In genomic region chr1:101388904-101389546, GRCh38 we compare ENCODE assay signal across 8 cellular contexts.
DNase-seq lines count a peak whose midpoint lies in the region; ATAC-seq and TF ChIP-seq lines count a peak whose summit lies in the region.

No MANE protein-coding gene starts in this region.

- CTCF ChIA-PET in activated CD4-positive, alpha-beta memory T cell treated with anti-CD3 and anti-CD28 coated beads for 36 hours (lab: Charles Lee), result interaction anchor here (0.7 kb wide), 1 partner anchor 79 kb away, joined by 3 read pairs; no protein-coding TSS in a partner anchor
- CTCF ChIA-PET in WTC11 (lab: Charles Lee), result interaction anchor here (1.4 kb wide), 1 partner anchor 79 kb away, joined by 4 read pairs; no protein-coding TSS in a partner anchor

- POLR2A ChIA-PET in activated CD4-positive, alpha-beta memory T cell treated with anti-CD3 and anti-CD28 coated beads for 36 hours (lab: Charles Lee), result interaction anchor here (0.6 kb wide), 1 partner anchor 18 kb away, joined by 3 read pairs; no protein-coding TSS in a partner anchor
- POLR2A ChIA-PET in WTC11 (lab: Charles Lee), result no interaction called here

- peak overlapping the region; percentile 46 for H3K27ac Mint-ChIP-seq in activated CD4-positive, alpha-beta memory T cell treated with anti-CD3 and anti-CD28 coated beads for 36 hours
- no peak overlapping the region for H3K27ac Mint-ChIP-seq in WTC11

- H3K4me1 Mint-ChIP-seq in activated CD4-positive, alpha-beta memory T cell treated with anti-CD3 and anti-CD28 coated beads for 36 hours (ENCODE audit: low read depth), result peaks cover 7% of the 10 kb centered on the region
- peaks cover 6% of the 10 kb centered on the region; the same call in 1 of the 2 replicates for H3K4me1 Mint-ChIP-seq in WTC11

- no peaks in the 10 kb centered on the region for H3K9me3 Mint-ChIP-seq in activated CD4-positive, alpha-beta memory T cell treated with anti-CD3 and anti-CD28 coated beads for 36 hours
- H3K9me3 Mint-ChIP-seq in WTC11, result peaks cover 36% of the 10 kb centered on the region

- no peak overlapping the region for H3K4me3 ChIP-seq in foreskin fibroblast (ENCODE audit: low read depth in 1 of 2, low read length in 2 of 2)

- H3K27me3 Mint-ChIP-seq in activated CD4-positive, alpha-beta memory T cell treated with anti-CD3 and anti-CD28 coated beads for 36 hours, result no peaks in the 10 kb centered on the region
- H3K27me3 Mint-ChIP-seq in WTC11 (ENCODE audit: low read depth), result peaks cover 11% of the 10 kb centered on the region

- no peaks in the 10 kb centered on the region for H3K36me3 Mint-ChIP-seq in activated CD4-positive, alpha-beta memory T cell treated with anti-CD3 and anti-CD28 coated beads for 36 hours
- peaks cover 24% of the 10 kb centered on the region for H3K36me3 Mint-ChIP-seq in WTC11

- intact Hi-C loops in activated CD4-positive, alpha-beta memory T cell treated with anti-CD3 and anti-CD28 coated beads for 36 hours (cut with micrococcal nuclease), result loop anchor here (1.0 to 5.0 kb wide), 2 partner anchors 18 to 63 kb away; no protein-coding TSS in a partner anchor

- peak; percentile 12 for DNase-seq in stimulated activated CD4-positive, alpha-beta T cell treated with anti-CD3 and anti-CD28 coated beads, Interleukin-1b, Interleukin-23, amount 100 ng/mL, for 48 hours
- no peak for DNase-seq in stimulated activated CD4-positive, alpha-beta T cell treated with anti-CD3 and anti-CD28 coated beads, Interleukin-4, amount 100 ng/mL, for 4 hours
- DNase-seq in activated CD4-positive, alpha-beta memory T cell treated with anti-CD3 and anti-CD28 coated beads for 36 hours, result peak; percentile 56
- DNase-seq in foreskin fibroblast (no peak), UCSD-AML1 (lab: John Stamatoyannopoulos, UW; ENCODE audit: unreplicated experiment) (no peak), WTC11 (ENCODE audit: low spot score) (no peak), NCI-H524 treated with DMSO at 0.1 percent for 48 hours (lab: John Stamatoyannopoulos, UW) (no peak)

- no peak overlapping the region for H3K4me3 Mint-ChIP-seq in activated CD4-positive, alpha-beta memory T cell treated with anti-CD3 and anti-CD28 coated beads for 36 hours
- no peak overlapping the region for H3K4me3 Mint-ChIP-seq in WTC11

- TF ChIP-seq CTCF in foreskin fibroblast (IDR thresholded peaks at IDR 0.05; ENCODE audit: low read depth, low read length) (no peak), WTC11 (IDR thresholded peaks at IDR 0.05) (no peak)

- ATAC-seq in HG03064 (IDR thresholded peaks at IDR 0.05; ENCODE audit: low read depth, unreplicated experiment) (peak; percentile 89), WTC11 (no peak)

TF ChIP-seq in WTC11, 78 proteins besides CTCF, POLR2A, EP300 and RAD21:
- TF ChIP-seq, protein P1, sequence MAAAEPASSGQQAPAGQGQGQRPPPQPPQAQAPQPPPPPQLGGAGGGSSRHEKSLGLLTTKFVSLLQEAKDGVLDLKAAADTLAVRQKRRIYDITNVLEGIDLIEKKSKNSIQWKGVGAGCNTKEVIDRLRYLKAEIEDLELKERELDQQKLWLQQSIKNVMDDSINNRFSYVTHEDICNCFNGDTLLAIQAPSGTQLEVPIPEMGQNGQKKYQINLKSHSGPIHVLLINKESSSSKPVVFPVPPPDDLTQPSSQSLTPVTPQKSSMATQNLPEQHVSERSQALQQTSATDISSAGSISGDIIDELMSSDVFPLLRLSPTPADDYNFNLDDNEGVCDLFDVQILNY (CRISPR knock-in tag; IDR thresholded peaks at IDR 0.05), result no peak
- TF ChIP-seq ELF4 (CRISPR knock-in tag; IDR thresholded peaks at IDR 0.05; ENCODE audit: low read depth), result no peak
- no peak for TF ChIP-seq RORB (CRISPR knock-in tag; IDR thresholded peaks at IDR 0.05)
- no peak for TF ChIP-seq MXD4 (CRISPR knock-in tag; IDR thresholded peaks at IDR 0.05; ENCODE audit: borderline replicate concordance)
- TF ChIP-seq, protein P2, sequence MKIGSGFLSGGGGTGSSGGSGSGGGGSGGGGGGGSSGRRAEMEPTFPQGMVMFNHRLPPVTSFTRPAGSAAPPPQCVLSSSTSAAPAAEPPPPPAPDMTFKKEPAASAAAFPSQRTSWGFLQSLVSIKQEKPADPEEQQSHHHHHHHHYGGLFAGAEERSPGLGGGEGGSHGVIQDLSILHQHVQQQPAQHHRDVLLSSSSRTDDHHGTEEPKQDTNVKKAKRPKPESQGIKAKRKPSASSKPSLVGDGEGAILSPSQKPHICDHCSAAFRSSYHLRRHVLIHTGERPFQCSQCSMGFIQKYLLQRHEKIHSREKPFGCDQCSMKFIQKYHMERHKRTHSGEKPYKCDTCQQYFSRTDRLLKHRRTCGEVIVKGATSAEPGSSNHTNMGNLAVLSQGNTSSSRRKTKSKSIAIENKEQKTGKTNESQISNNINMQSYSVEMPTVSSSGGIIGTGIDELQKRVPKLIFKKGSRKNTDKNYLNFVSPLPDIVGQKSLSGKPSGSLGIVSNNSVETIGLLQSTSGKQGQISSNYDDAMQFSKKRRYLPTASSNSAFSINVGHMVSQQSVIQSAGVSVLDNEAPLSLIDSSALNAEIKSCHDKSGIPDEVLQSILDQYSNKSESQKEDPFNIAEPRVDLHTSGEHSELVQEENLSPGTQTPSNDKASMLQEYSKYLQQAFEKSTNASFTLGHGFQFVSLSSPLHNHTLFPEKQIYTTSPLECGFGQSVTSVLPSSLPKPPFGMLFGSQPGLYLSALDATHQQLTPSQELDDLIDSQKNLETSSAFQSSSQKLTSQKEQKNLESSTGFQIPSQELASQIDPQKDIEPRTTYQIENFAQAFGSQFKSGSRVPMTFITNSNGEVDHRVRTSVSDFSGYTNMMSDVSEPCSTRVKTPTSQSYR (CRISPR knock-in tag; IDR thresholded peaks at IDR 0.05), result no peak
- no peak for TF ChIP-seq TP53 (CRISPR knock-in tag; IDR thresholded peaks at IDR 0.05)
- TF ChIP-seq CREM (CRISPR knock-in tag; IDR thresholded peaks at IDR 0.05), result no peak
- TF ChIP-seq FOXJ3 (CRISPR knock-in tag; IDR thresholded peaks at IDR 0.05; ENCODE audit: borderline replicate concordance), result no peak
- no peak for TF ChIP-seq PRRX2 (CRISPR knock-in tag; IDR thresholded peaks at IDR 0.05)
- no peak for TF ChIP-seq MYBL2 (CRISPR knock-in tag; IDR thresholded peaks at IDR 0.05)
- TF ChIP-seq, protein P3, sequence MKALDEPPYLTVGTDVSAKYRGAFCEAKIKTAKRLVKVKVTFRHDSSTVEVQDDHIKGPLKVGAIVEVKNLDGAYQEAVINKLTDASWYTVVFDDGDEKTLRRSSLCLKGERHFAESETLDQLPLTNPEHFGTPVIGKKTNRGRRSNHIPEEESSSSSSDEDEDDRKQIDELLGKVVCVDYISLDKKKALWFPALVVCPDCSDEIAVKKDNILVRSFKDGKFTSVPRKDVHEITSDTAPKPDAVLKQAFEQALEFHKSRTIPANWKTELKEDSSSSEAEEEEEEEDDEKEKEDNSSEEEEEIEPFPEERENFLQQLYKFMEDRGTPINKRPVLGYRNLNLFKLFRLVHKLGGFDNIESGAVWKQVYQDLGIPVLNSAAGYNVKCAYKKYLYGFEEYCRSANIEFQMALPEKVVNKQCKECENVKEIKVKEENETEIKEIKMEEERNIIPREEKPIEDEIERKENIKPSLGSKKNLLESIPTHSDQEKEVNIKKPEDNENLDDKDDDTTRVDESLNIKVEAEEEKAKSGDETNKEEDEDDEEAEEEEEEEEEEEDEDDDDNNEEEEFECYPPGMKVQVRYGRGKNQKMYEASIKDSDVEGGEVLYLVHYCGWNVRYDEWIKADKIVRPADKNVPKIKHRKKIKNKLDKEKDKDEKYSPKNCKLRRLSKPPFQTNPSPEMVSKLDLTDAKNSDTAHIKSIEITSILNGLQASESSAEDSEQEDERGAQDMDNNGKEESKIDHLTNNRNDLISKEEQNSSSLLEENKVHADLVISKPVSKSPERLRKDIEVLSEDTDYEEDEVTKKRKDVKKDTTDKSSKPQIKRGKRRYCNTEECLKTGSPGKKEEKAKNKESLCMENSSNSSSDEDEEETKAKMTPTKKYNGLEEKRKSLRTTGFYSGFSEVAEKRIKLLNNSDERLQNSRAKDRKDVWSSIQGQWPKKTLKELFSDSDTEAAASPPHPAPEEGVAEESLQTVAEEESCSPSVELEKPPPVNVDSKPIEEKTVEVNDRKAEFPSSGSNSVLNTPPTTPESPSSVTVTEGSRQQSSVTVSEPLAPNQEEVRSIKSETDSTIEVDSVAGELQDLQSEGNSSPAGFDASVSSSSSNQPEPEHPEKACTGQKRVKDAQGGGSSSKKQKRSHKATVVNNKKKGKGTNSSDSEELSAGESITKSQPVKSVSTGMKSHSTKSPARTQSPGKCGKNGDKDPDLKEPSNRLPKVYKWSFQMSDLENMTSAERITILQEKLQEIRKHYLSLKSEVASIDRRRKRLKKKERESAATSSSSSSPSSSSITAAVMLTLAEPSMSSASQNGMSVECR (CRISPR knock-in tag; IDR thresholded peaks at IDR 0.05; ENCODE audit: borderline replicate concordance), result no peak
- no peak for TF ChIP-seq SP1 (CRISPR knock-in tag; conservative IDR thresholded peaks at IDR 0.05)
- TF ChIP-seq, protein P4, sequence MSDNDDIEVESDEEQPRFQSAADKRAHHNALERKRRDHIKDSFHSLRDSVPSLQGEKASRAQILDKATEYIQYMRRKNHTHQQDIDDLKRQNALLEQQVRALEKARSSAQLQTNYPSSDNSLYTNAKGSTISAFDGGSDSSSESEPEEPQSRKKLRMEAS (CRISPR knock-in tag; IDR thresholded peaks at IDR 0.05), result no peak
- TF ChIP-seq, protein P5, sequence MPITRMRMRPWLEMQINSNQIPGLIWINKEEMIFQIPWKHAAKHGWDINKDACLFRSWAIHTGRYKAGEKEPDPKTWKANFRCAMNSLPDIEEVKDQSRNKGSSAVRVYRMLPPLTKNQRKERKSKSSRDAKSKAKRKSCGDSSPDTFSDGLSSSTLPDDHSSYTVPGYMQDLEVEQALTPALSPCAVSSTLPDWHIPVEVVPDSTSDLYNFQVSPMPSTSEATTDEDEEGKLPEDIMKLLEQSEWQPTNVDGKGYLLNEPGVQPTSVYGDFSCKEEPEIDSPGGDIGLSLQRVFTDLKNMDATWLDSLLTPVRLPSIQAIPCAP (CRISPR knock-in tag; IDR thresholded peaks at IDR 0.05), result no peak

Comparison
In these comparisons a context has a peak if more than half of its experiments do, and no peak if none do; other contexts are left out.
1. DNase-seq: peak in stimulated activated CD4-positive, alpha-beta T cell treated with anti-CD3 and anti-CD28 coated beads, Interleukin-1b, Interleukin-23, amount 100 ng/mL, for 48 hours (single experiment) and activated CD4-positive, alpha-beta memory T cell treated with anti-CD3 and anti-CD28 coated beads for 36 hours (single experiment); none in stimulated activated CD4-positive, alpha-beta T cell treated with anti-CD3 and anti-CD28 coated beads, Interleukin-4, amount 100 ng/mL, for 4 hours (0 of 2), foreskin fibroblast (0 of 2), UCSD-AML1 (single experiment), WTC11 (single experiment) and NCI-H524 treated with DMSO at 0.1 percent for 48 hours (single experiment).